Comparison of ENCODE assay signal across 18 cellular contexts in the genomic region with DNA sequence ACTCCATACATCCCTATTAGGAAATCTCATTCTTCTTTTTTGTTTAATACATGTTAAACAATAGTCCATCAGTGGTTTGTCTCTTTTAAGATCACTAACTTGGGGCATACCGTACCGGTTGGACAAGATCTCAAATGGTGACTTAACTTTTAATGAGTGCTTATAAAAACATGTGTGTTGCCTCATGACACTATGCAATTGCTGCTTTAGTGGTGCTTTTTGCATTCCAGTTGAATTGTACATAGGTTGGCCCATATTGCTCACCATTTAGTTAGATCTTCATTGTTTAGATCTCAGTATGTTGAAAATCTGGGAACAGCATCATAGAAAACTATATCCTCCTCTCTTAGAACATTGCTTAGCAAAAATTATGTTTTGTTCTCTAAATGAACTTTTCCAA. TPM values are rescaled to one million over a fixed set of nuclear protein-coding genes. Genes with fewer than 3 reads are reported as not detected.
DNase-seq lines count a peak whose midpoint lies in the region; ATAC-seq and TF ChIP-seq lines count a peak whose summit lies in the region.
"Had no signal": no experiment of that assay in that cellular context is flagged by ENCODE, and none has a peak within 500 bp of the region (broad histone marks: within the 10 kb centered on the region; RNA-seq: fewer than 3 reads in every experiment).

No MANE protein-coding gene starts in this region.

- peak overlapping the region; percentile 10 for H3K27ac Mint-ChIP-seq in osteocyte (ENCODE audit: unreplicated experiment)
- no peak overlapping the region for H3K27ac Mint-ChIP-seq in activated CD8-positive, alpha-beta memory T cell treated with anti-CD3 and anti-CD28 coated beads, Interleukin-2, amount 10 ng/mL, durations not matched to agents 7 days and 5 days
- H3K27ac Mint-ChIP-seq: natural killer cell treated with Interleukin-12 subunit alpha and Interleukin-12 subunit beta and Interleukin-15 and Interleukin-18, amount 100 ng/mL, for 72 hours; T-helper 17 cell had no signal

- peaks cover 5% of the 10 kb centered on the region for H3K36me3 Mint-ChIP-seq in osteocyte (ENCODE audit: unreplicated experiment)
- peaks cover 23% of the 10 kb centered on the region for H3K36me3 Mint-ChIP-seq in activated CD8-positive, alpha-beta memory T cell treated with anti-CD3 and anti-CD28 coated beads, Interleukin-2, amount 10 ng/mL, durations not matched to agents 7 days and 5 days

- TF ChIP-seq CTCF in osteocyte (IDR thresholded peaks at IDR 0.05) = no peak

- CTCF ChIA-PET in activated CD8-positive, alpha-beta memory T cell treated with anti-CD3 and anti-CD28 coated beads, Interleukin-2, amount 10 ng/mL, durations not matched to agents 7 days and 5 days (lab: Charles Lee) = no interaction called here

- no peak overlapping the region for H3K4me3 Mint-ChIP-seq in osteocyte (ENCODE audit: unreplicated experiment)
- no peak overlapping the region for H3K4me3 Mint-ChIP-seq in activated CD8-positive, alpha-beta memory T cell treated with anti-CD3 and anti-CD28 coated beads, Interleukin-2, amount 10 ng/mL, durations not matched to agents 7 days and 5 days
- H3K4me3 Mint-ChIP-seq: brain; natural killer cell treated with Interleukin-12 subunit alpha and Interleukin-12 subunit beta and Interleukin-15 and Interleukin-18, amount 100 ng/mL, for 72 hours; T-helper 17 cell had no signal

- H3K9me3 Mint-ChIP-seq in osteocyte (ENCODE audit: unreplicated experiment) = peaks cover 6% of the 10 kb centered on the region
- H3K9me3 Mint-ChIP-seq in activated CD8-positive, alpha-beta memory T cell treated with anti-CD3 and anti-CD28 coated beads, Interleukin-2, amount 10 ng/mL, durations not matched to agents 7 days and 5 days (ENCODE audit: low read depth) = no peaks in the 10 kb centered on the region
- H3K9me3 Mint-ChIP-seq: natural killer cell treated with Interleukin-12 subunit alpha and Interleukin-12 subunit beta and Interleukin-15 and Interleukin-18, amount 100 ng/mL, for 72 hours had no signal

- DNase-seq in Daoy (ENCODE audit: low read depth) = peak; percentile 24
- DNase-seq in RPMI7951 (ENCODE audit: low read depth) = peak; percentile 28
- peak; percentile 71 for DNase-seq in fibroblast of gingiva (ENCODE audit: low read depth)
- no peak for DNase-seq in osteocyte (ENCODE audit: extremely low spot score, unreplicated experiment)
- no peak for DNase-seq in activated CD8-positive, alpha-beta memory T cell treated with anti-CD3 and anti-CD28 coated beads, Interleukin-2, amount 10 ng/mL, durations not matched to agents 7 days and 5 days
- no peak for DNase-seq in LoVo (ENCODE audit: low spot score)
- no peak for DNase-seq in caudate nucleus (lab: John Stamatoyannopoulos, UW)
- no peak for DNase-seq in NCI-H1436 (lab: John Stamatoyannopoulos, UW)
- DNase-seq: activated CD4-positive, CD25-positive, alpha-beta regulatory T cell treated with anti-CD3 and anti-CD28 coated beads, Interleukin-2, amount 50 U/mL, for 72 hours; activated naive CD4-positive, alpha-beta T cell; GDM1; H7; NCI-H187 treated with DMSO at 0.1 percent for 48 hours; retina; SHP77 treated with DMSO at 0.1 percent for 48 hours; T-helper 17 cell had no signal

- no peak overlapping the region for H3K27ac ChIP-seq in caudate nucleus (ENCODE audit: low read depth, low read length)

- no peaks in the 10 kb centered on the region for H3K27me3 Mint-ChIP-seq in osteocyte (ENCODE audit: unreplicated experiment)
- H3K27me3 Mint-ChIP-seq in activated CD8-positive, alpha-beta memory T cell treated with anti-CD3 and anti-CD28 coated beads, Interleukin-2, amount 10 ng/mL, durations not matched to agents 7 days and 5 days = no peaks in the 10 kb centered on the region
- H3K27me3 Mint-ChIP-seq: brain; natural killer cell treated with Interleukin-12 subunit alpha and Interleukin-12 subunit beta and Interleukin-15 and Interleukin-18, amount 100 ng/mL, for 72 hours; T-helper 17 cell had no signal

- ATAC-seq in activated CD8-positive, alpha-beta memory T cell treated with anti-CD3 and anti-CD28 coated beads, Interleukin-2, amount 10 ng/mL, durations not matched to agents 7 days and 5 days = no peak
- ATAC-seq: natural killer cell treated with Interleukin-12 subunit alpha and Interleukin-12 subunit beta and Interleukin-15 and Interleukin-18, amount 100 ng/mL, for 72 hours; T-helper 17 cell had no signal

- H3K4me1 Mint-ChIP-seq in osteocyte (ENCODE audit: unreplicated experiment) = peaks cover 28% of the 10 kb centered on the region
- H3K4me1 Mint-ChIP-seq in activated CD8-positive, alpha-beta memory T cell treated with anti-CD3 and anti-CD28 coated beads, Interleukin-2, amount 10 ng/mL, durations not matched to agents 7 days and 5 days = no peaks in the 10 kb centered on the region

RNA-seq across cellular contexts. Expression of a gene that starts 17.8 kb away (rescaled TPM):
- 28.6 and 66.3 TPM in 2 replicates for total RNA-seq in Daoy (2014; rRNA removed; shearing (Covaris generic))
- 10.8 and 16.6 TPM in 2 replicates for total RNA-seq in RPMI7951 (2014; rRNA removed; shearing (Covaris generic))
- total RNA-seq in osteocyte = 10.8 and 11.6 TPM in 2 replicates
- total RNA-seq in activated CD8-positive, alpha-beta memory T cell treated with anti-CD3 and anti-CD28 coated beads, Interleukin-2, amount 10 ng/mL, durations not matched to agents 7 days and 5 days = 10 to 100 TPM in 1 of 2 experiments, 1 to 10 TPM in 1; 9.8 to 13.0 TPM

RNA-seq across cellular contexts. Expression of a gene that starts 18.2 kb away (rescaled TPM):
- 21.4 and 24.9 TPM in 2 replicates for total RNA-seq in Daoy (2014; rRNA removed; shearing (Covaris generic))
- 12.0 and 14.5 TPM in 2 replicates for total RNA-seq in RPMI7951 (2014; rRNA removed; shearing (Covaris generic))
- 15.6 and 16.2 TPM in 2 replicates for total RNA-seq in osteocyte
- 10 to 100 TPM; 27.0 to 35.7 TPM for total RNA-seq in activated CD8-positive, alpha-beta memory T cell treated with anti-CD3 and anti-CD28 coated beads, Interleukin-2, amount 10 ng/mL, durations not matched to agents 7 days and 5 days

Comparison
In these comparisons a context has a peak if more than half of its experiments do, and no peak if none do; other contexts are left out.
1. DNase-seq: peak in Daoy (single experiment), RPMI7951 (single experiment) and fibroblast of gingiva (single experiment); none in osteocyte (single experiment), activated CD8-positive, alpha-beta memory T cell treated with anti-CD3 and anti-CD28 coated beads, Interleukin-2, amount 10 ng/mL, durations not matched to agents 7 days and 5 days (single experiment), LoVo (single experiment), caudate nucleus (0 of 61) and NCI-H1436 (single experiment).